9 cellular contexts compared by ENCODE assay signal in the genomic region with DNA sequence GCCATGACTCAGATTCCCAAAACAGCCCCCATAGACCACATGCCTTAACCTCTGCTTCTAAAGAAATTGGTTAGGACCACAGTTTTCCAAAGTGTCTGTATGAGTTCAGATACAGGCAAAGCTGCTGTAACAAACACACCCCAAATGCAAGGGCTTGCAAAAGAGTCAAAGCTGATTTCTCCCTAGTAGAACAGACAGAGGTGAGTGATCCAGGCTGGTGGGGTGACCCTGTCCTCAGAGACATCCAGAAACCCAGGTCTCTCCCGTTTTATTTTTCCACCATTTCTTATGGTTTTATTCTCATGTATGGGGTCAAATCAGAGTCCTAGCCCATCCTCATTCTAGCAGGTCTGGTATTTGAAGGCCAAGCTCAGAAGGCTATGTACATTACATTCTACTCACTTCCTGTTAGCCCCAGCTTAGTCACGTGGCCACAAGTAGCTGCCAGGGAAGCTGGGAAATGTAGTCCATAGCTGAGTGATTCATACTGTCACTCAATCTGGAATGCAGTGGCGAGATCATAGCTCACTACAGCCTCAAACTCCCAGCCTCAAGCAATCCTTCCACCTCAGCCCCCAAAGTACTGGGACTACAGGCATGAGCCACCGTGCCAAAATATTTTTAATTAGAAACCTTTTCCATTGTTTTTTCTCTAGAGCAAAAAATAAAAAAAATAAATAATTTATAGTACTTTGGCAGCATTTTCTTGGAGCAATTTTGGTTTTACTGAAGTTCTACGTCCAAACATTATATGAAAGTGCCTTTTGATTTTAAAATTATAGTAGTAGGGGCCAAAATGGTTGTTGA.
A peak's percentile ranks its signal among the peaks of the same experiment; 100 is the strongest.
DNase-seq lines count a peak whose midpoint lies in the region; ATAC-seq and TF ChIP-seq lines count a peak whose summit lies in the region.
"Had no signal": no experiment of that assay in that cellular context is flagged by ENCODE, and none has a peak within 500 bp of the region (broad histone marks: within the 10 kb centered on the region; RNA-seq: fewer than 3 reads in every experiment).

No MANE protein-coding gene starts in this region.

- H2AFZ ChIP-seq in SU-DHL-6 (ENCODE audit: low read depth, low read length, severe bottlenecking): peak overlapping the region; percentile 87

- ATAC-seq in HG02759 (IDR thresholded peaks at IDR 0.05; ENCODE audit: unreplicated experiment) (no peak), HG02610 (IDR thresholded peaks at IDR 0.05; ENCODE audit: unreplicated experiment) (no peak)

- no peaks in the 10 kb centered on the region for H3K9me2 ChIP-seq in SU-DHL-6 (replicated peaks; ENCODE audit: insufficient read depth, low read length)

- no peak overlapping the region for H3K4me3 ChIP-seq in SU-DHL-6 (ENCODE audit: insufficient read depth, low read length, poor library complexity, severe bottlenecking)
- H3K4me3 ChIP-seq: upper lobe of left lung had no signal

- H3K27ac ChIP-seq in SU-DHL-6 (ENCODE audit: low read depth, low read length): no peak overlapping the region
- H3K27ac ChIP-seq: upper lobe of left lung had no signal

- no peaks in the 10 kb centered on the region for H3K36me3 ChIP-seq in SU-DHL-6 (ENCODE audit: low read length)
- H3K36me3 ChIP-seq: upper lobe of left lung had no signal

- no peaks in the 10 kb centered on the region for H3F3A ChIP-seq in SU-DHL-6 (ENCODE audit: insufficient read depth)

- no peaks in the 10 kb centered on the region for H3K9me3 ChIP-seq in SU-DHL-6 (ENCODE audit: insufficient read depth, low read length)
- H3K9me3 ChIP-seq: upper lobe of left lung had no signal

- no peaks in the 10 kb centered on the region for H4K20me1 ChIP-seq in SU-DHL-6 (ENCODE audit: low read depth, low read length)

- no peak for TF ChIP-seq CTCF in SU-DHL-6 (IDR thresholded peaks at IDR 0.05; ENCODE audit: insufficient read depth, low read length, poor library complexity, severe bottlenecking)

- peak; percentile 62 for DNase-seq in ELF-1 (ENCODE audit: low read depth, low spot score)
- peak; percentile 78 for DNase-seq in HT1080 (ENCODE audit: low read depth)
- peak; percentile 80 for DNase-seq in iPS-NIHi11 (ENCODE audit: low spot score)
- no peak for DNase-seq in NK-92 treated with Interleukin-12 subunit alpha and Interleukin-12 subunit beta, amount 100 ng/mL, for 24 hours (lab: John Stamatoyannopoulos, UW)
- no peak for DNase-seq in cortex of kidney (lab: John Stamatoyannopoulos, UW)

- H3K9ac ChIP-seq in SU-DHL-6 (ENCODE audit: low read length): no peak overlapping the region

- no peaks in the 10 kb centered on the region for H3K79me2 ChIP-seq in SU-DHL-6 (ENCODE audit: insufficient read depth, low read length)

- no peaks in the 10 kb centered on the region for H3K27me3 ChIP-seq in SU-DHL-6 (ENCODE audit: low read length)
- H3K27me3 ChIP-seq: upper lobe of left lung had no signal

- peak overlapping the region; percentile 8 for H3K4me2 ChIP-seq in SU-DHL-6 (ENCODE audit: low read depth, low read length, poor library complexity, severe bottlenecking)

Comparison
In these comparisons a context has a peak if more than half of its experiments do, and no peak if none do; other contexts are left out.
1. DNase-seq: peak in ELF-1 (single experiment), HT1080 (single experiment) and iPS-NIHi11 (single experiment); none in NK-92 treated with Interleukin-12 subunit alpha and Interleukin-12 subunit beta, amount 100 ng/mL, for 24 hours (single experiment) and cortex of kidney (single experiment).